ENCODE assay signal across 3 cellular contexts in the genomic region with DNA sequence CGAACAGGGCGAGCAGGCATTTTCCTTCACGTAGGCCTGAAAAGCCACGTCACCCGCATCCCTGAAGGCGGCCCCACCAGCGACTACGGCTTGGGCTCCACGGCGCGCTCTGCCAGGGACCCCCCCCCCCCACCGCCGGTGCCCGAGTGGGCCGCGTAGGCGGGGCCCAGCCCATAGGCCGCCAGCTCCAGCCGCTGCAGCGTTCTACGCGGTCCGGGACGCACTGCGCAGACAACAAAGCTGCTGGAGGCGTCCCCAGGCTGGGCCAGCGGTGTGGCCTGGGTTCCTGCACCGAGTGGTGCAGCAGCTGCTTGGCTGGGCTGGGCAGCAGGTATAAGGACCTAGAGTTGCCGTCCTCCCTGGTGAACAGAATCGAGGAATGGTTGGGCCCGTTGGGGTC. TPM values are rescaled to one million over a fixed set of nuclear protein-coding genes. Genes with fewer than 3 reads are reported as not detected.
"Had no signal": no experiment of that assay in that cellular context is flagged by ENCODE, and none has a peak within 500 bp of the region (broad histone marks: within the 10 kb centered on the region; RNA-seq: fewer than 3 reads in every experiment).

No MANE protein-coding gene starts in this region.

- H3K4me3 ChIP-seq: GM12878 had no signal

- DNase-seq: GDM1, GF-D8 had no signal

RNA-seq across cellular contexts. Expression of a gene that starts 18.3 kb away (rescaled TPM):
- total RNA-seq: GM12878 had no signal
